ENCODE assay signal across 19 cellular contexts in genomic region chr16:723695-724094, GRCh38. TPM values are rescaled to one million over a fixed set of nuclear protein-coding genes. Genes with fewer than 3 reads are reported as not detected.
"Had no signal": no experiment of that assay in that cellular context is flagged by ENCODE, and none has a peak within 500 bp of the region (broad histone marks: within the 10 kb centered on the region; RNA-seq: fewer than 3 reads in every experiment).

No MANE protein-coding gene starts in this region.

- H3K36me3 Mint-ChIP-seq: naive thymus-derived CD4-positive, alpha-beta T cell; type B pancreatic cell had no signal

- ATAC-seq: foreskin keratinocyte; heart left ventricle; naive thymus-derived CD4-positive, alpha-beta T cell; stimulated activated naive CD8-positive, alpha-beta T cell treated with anti-CD3 and anti-CD28 coated beads, Interleukin-15, Interleukin-2, amounts not matched to agents 100 U/mL and 50 U/mL, for 24 hours had no signal

- H3K27ac ChIP-seq: colonic mucosa, foreskin keratinocyte, heart left ventricle, ovary, right atrium auricular region, suprapubic skin, thyroid gland had no signal

- H3K9me3 Mint-ChIP-seq: endodermal cell; naive thymus-derived CD4-positive, alpha-beta T cell; nephron progenitor cell; type B pancreatic cell had no signal

- DNase-seq: colonic mucosa; dermis blood vessel endothelial cell; endodermal cell; erythroblast; foreskin keratinocyte; heart left ventricle; kidney glomerular epithelial cell; mesendoderm; naive thymus-derived CD4-positive, alpha-beta T cell; nephron progenitor cell; nucleus accumbens; ovary; small intestine; stimulated activated CD4-positive, alpha-beta T cell treated with anti-CD3 and anti-CD28 coated beads, Interleukin-12 subunit alpha, Interleukin-12 subunit beta, amount 100 ng/mL, for 4 hours; stimulated activated naive CD8-positive, alpha-beta T cell treated with anti-CD3 and anti-CD28 coated beads, Interleukin-15, Interleukin-2, amounts not matched to agents 100 U/mL and 50 U/mL, for 24 hours; thyroid gland had no signal

- H3K27me3 Mint-ChIP-seq: type B pancreatic cell had no signal

- H3K27ac Mint-ChIP-seq: endodermal cell; naive thymus-derived CD4-positive, alpha-beta T cell; nephron progenitor cell; type B pancreatic cell had no signal

- H3K4me3 ChIP-seq: colonic mucosa, heart left ventricle, ovary, right atrium auricular region, suprapubic skin, thyroid gland had no signal

- H3K4me3 Mint-ChIP-seq: endodermal cell, nephron progenitor cell, type B pancreatic cell had no signal

- H3K27me3 ChIP-seq: foreskin keratinocyte, right atrium auricular region, thyroid gland had no signal

- H3K36me3 ChIP-seq: colonic mucosa, ovary, right atrium auricular region, suprapubic skin, thyroid gland had no signal

- H3K9me3 ChIP-seq: colonic mucosa, heart left ventricle, ovary, right atrium auricular region, suprapubic skin, thyroid gland had no signal

RNA-seq across cellular contexts. Expression of gene CCDC78, which starts 2.5 kb away (rescaled TPM):
- polyA plus RNA-seq: naive thymus-derived CD4-positive, alpha-beta T cell had no signal
